8 cellular contexts compared by ENCODE assay signal in genomic region chr6:83615025-83615999, GRCh38.
DNase-seq lines count a peak whose midpoint lies in the region; ATAC-seq and TF ChIP-seq lines count a peak whose summit lies in the region.

No MANE protein-coding gene starts in this region.

- no peaks in the 10 kb centered on the region for H3K9me2 ChIP-seq in neural cell (ENCODE audit: insufficient read depth, low read length)

- H3K9me3 ChIP-seq in neural cell (ENCODE audit: low read length), result no peaks in the 10 kb centered on the region

- ATAC-seq in natural killer cell, result peak in 1 of 3 donors; percentile 30
- no peak for ATAC-seq in natural killer cell treated with Interleukin-12 subunit alpha and Interleukin-12 subunit beta and Interleukin-15 and Interleukin-18, amount 100 ng/mL, for 72 hours
- peak; percentile 55 for ATAC-seq in HG03025 (IDR thresholded peaks at IDR 0.05; ENCODE audit: low FRiP score, unreplicated experiment)

- H3K27ac Mint-ChIP-seq in natural killer cell, result no peak overlapping the region
- H3K27ac Mint-ChIP-seq in natural killer cell treated with Interleukin-12 subunit alpha and Interleukin-12 subunit beta and Interleukin-15 and Interleukin-18, amount 100 ng/mL, for 72 hours, result no peak overlapping the region
- H3K27ac Mint-ChIP-seq in chondrocyte (ENCODE audit: unreplicated experiment), result no peak overlapping the region

- TF ChIP-seq CTCF in natural killer cell (IDR thresholded peaks at IDR 0.05) (peak; percentile 28), chondrocyte (IDR thresholded peaks at IDR 0.05) (peak; percentile 88), neural cell (IDR thresholded peaks at IDR 0.05; ENCODE audit: poor library complexity, severe bottlenecking) (peak; percentile 65)

- DNase-seq in natural killer cell (no peak), NCI-H774 (lab: John Stamatoyannopoulos, UW) (peak; percentile 67), chondrocyte (ENCODE audit: low spot score) (no peak)
- DNase-seq in natural killer cell treated with Interleukin-12 subunit alpha and Interleukin-12 subunit beta and Interleukin-15 and Interleukin-18, amount 100 ng/mL, for 72 hours (ENCODE audit: low spot score), result no peak
- DNase-seq in stimulated activated CD4-positive, alpha-beta T cell treated with anti-CD3 and anti-CD28 coated beads, Interleukin-4, amount 100 ng/mL, for 24 hours, result no peak
- no peak for DNase-seq in activated CD4-positive, alpha-beta T cell treated with anti-CD3 and anti-CD28 coated beads, Interleukin-2, amount 50 U/mL, for 1 hour

- H3K9ac ChIP-seq in neural cell (ENCODE audit: low read length), result no peak overlapping the region

- H3K79me2 ChIP-seq in neural cell (replicated peaks; ENCODE audit: insufficient read depth, low read length), result no peaks in the 10 kb centered on the region

- H3K9me3 Mint-ChIP-seq in natural killer cell (no peaks in the 10 kb centered on the region), chondrocyte (ENCODE audit: low read depth) (no peaks in the 10 kb centered on the region)
- H3K9me3 Mint-ChIP-seq in natural killer cell treated with Interleukin-12 subunit alpha and Interleukin-12 subunit beta and Interleukin-15 and Interleukin-18, amount 100 ng/mL, for 72 hours, result no peaks in the 10 kb centered on the region

- no peak overlapping the region for H3K4me3 ChIP-seq in neural cell (ENCODE audit: low read length)

- H3K4me1 Mint-ChIP-seq in natural killer cell (no peaks in the 10 kb centered on the region), chondrocyte (ENCODE audit: low read depth) (no peaks in the 10 kb centered on the region)
- H3K4me1 Mint-ChIP-seq in natural killer cell treated with Interleukin-12 subunit alpha and Interleukin-12 subunit beta and Interleukin-15 and Interleukin-18, amount 100 ng/mL, for 72 hours (ENCODE audit: low read depth in 2 of 2), result no peaks in the 10 kb centered on the region

- TF ChIP-seq EP300 in neural cell (conservative IDR thresholded peaks at IDR 0.05; ENCODE audit: poor library complexity, severe bottlenecking), result no peak

- H2AFZ ChIP-seq in neural cell (ENCODE audit: low read depth, low read length), result no peak overlapping the region

- H3K36me3 ChIP-seq in neural cell (ENCODE audit: insufficient read depth, low read length), result no peaks in the 10 kb centered on the region

- no peak overlapping the region for H3K27ac ChIP-seq in neural cell (ENCODE audit: low read length)

- no peaks in the 10 kb centered on the region for H3F3A ChIP-seq in neural cell (ENCODE audit: insufficient read depth, low read length, poor library complexity, severe bottlenecking)

- H3K4me2 ChIP-seq in neural cell (ENCODE audit: low read length), result no peak overlapping the region

- H3K27me3 Mint-ChIP-seq in natural killer cell (ENCODE audit: low read depth in 2 of 2) (no peaks in the 10 kb centered on the region), chondrocyte (ENCODE audit: low read depth) (peaks cover 12% of the 10 kb centered on the region)
- H3K27me3 Mint-ChIP-seq in natural killer cell treated with Interleukin-12 subunit alpha and Interleukin-12 subunit beta and Interleukin-15 and Interleukin-18, amount 100 ng/mL, for 72 hours, result peaks cover 7 to 9% of the 10 kb centered on the region in 2 donors

- no peak overlapping the region for H3K4me3 Mint-ChIP-seq in natural killer cell
- no peak overlapping the region for H3K4me3 Mint-ChIP-seq in natural killer cell treated with Interleukin-12 subunit alpha and Interleukin-12 subunit beta and Interleukin-15 and Interleukin-18, amount 100 ng/mL, for 72 hours
- H3K4me3 Mint-ChIP-seq in chondrocyte (ENCODE audit: unreplicated experiment), result no peak overlapping the region

- TF ChIP-seq RAD21 in neural cell (conservative IDR thresholded peaks at IDR 0.05), result peak; percentile 52

- no peaks in the 10 kb centered on the region for H3K36me3 Mint-ChIP-seq in natural killer cell
- no peaks in the 10 kb centered on the region for H3K36me3 Mint-ChIP-seq in natural killer cell treated with Interleukin-12 subunit alpha and Interleukin-12 subunit beta and Interleukin-15 and Interleukin-18, amount 100 ng/mL, for 72 hours
- H3K36me3 Mint-ChIP-seq in chondrocyte (ENCODE audit: low read depth), result no peaks in the 10 kb centered on the region

- intact Hi-C loops in natural killer cell (cut with micrococcal nuclease), result no loop called here

- no peaks in the 10 kb centered on the region for H4K20me1 ChIP-seq in neural cell (ENCODE audit: insufficient read depth)

- H3K27me3 ChIP-seq in neural cell (ENCODE audit: insufficient read depth, low read depth, low read length), result no peaks in the 10 kb centered on the region

TF ChIP-seq in neural cell, 6 proteins besides CTCF, POLR2A, EP300 and RAD21:
- TF ChIP-seq SMC3 (conservative IDR thresholded peaks at IDR 0.05; ENCODE audit: poor library complexity) (peak; percentile 66), POLR2AphosphoS5 (IDR thresholded peaks at IDR 0.05) (no peak)
TF ChIP-seq in neural cell: peak in this region for 1.

Comparison
In these comparisons a context has a peak if more than half of its experiments do, and no peak if none do; other contexts are left out.
1. CTCF ChIP-seq: peak in every context shown above with its lines; median percentile 88 in chondrocyte; 65 in neural cell; 28 in natural killer cell.